Comparison of ENCODE assay signal across 18 cellular contexts in the genomic region with DNA sequence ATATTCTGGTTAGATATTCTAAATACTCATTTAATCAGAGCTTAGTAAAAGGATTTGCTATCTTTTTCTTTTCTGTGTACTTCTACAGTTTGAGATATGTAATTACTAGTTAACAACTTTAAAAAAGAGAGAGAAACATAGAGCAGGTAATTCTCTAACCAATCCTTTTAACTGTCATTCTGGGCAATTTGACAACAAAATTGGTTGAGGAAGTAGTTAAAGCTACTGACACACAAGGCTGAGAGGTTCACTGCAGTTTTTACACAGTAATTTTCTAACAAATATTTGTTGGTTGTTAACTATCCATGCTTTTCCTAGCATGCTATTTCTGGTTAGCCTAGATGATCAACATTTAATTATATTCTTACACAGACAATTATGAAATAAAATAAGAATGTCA. TPM values are rescaled to one million over a fixed set of nuclear protein-coding genes. Genes with fewer than 3 reads are reported as not detected.
"Had no signal": no experiment of that assay in that cellular context is flagged by ENCODE, and none has a peak within 500 bp of the region (broad histone marks: within the 10 kb centered on the region; RNA-seq: fewer than 3 reads in every experiment).

No MANE protein-coding gene starts in this region.

- H3K27me3 ChIP-seq: gastroesophageal sphincter, sigmoid colon, testis had no signal

- H3K36me3 ChIP-seq: gastroesophageal sphincter, sigmoid colon had no signal

- H3K27ac ChIP-seq: coronary artery, gastroesophageal sphincter, sigmoid colon, testis had no signal

- H3K9me3 ChIP-seq: gastroesophageal sphincter, sigmoid colon, testis had no signal

- DNase-seq: activated B cell treated with CpG ODN at 0.5 μM for 24 hours; activated CD4-positive, alpha-beta T cell treated with anti-CD3 and anti-CD28 coated beads, Interleukin-2, amount 10 ng/mL, durations not matched to agents 24 days and 14 days; activated CD8-positive, alpha-beta memory T cell treated with anti-CD3 and anti-CD28 coated beads for 24 hours; activated naive CD4-positive, alpha-beta T cell treated with anti-CD3 and anti-CD28 coated beads, Interleukin-2, amount 10 ng/mL, durations not matched to agents 7 days and 5 days; activated T-cell treated with anti-CD3 and anti-CD28 coated beads for 4 hours; caudate nucleus; effector CD8-positive, alpha-beta T cell; kidney; left ventricle myocardium superior; mesenchymal stem cell; sigmoid colon; stimulated activated CD4-positive, alpha-beta T cell treated with anti-CD3 and anti-CD28 coated beads, Interleukin-4, amount 100 ng/mL, for 1 hour; stimulated activated CD8-positive, alpha-beta memory T cell treated with anti-CD3 and anti-CD28 coated beads, Interleukin-4, amount 100 ng/mL, for 48 hours; stimulated activated naive CD8-positive, alpha-beta T cell treated with anti-CD3 and anti-CD28 coated beads, Interleukin-15, amount 100 ng/mL, for 72 hours; testis had no signal

- ATAC-seq: activated T-helper 17 cell treated with anti-CD3 and anti-CD28 coated beads, Interleukin-2, amount 50 U/mL, for 72 hours; gastroesophageal sphincter; left ventricle myocardium superior; stimulated activated naive CD8-positive, alpha-beta T cell treated with anti-CD3 and anti-CD28 coated beads, Interleukin-15, amount 100 ng/mL, for 72 hours had no signal

- H3K4me3 ChIP-seq: coronary artery, gastroesophageal sphincter, sigmoid colon, testis had no signal

- H3K4me1 ChIP-seq: testis had no signal

RNA-seq across cellular contexts. Expression of a gene that starts 3.6 kb away (rescaled TPM):
- total RNA-seq: activated B cell treated with CpG ODN at 0.5 μM for 24 hours; activated CD4-positive, alpha-beta T cell treated with anti-CD3 and anti-CD28 coated beads, Interleukin-2, amount 10 ng/mL, durations not matched to agents 24 days and 14 days had no signal
